In genomic region chr4:138935-139334, GRCh38 we compare ENCODE assay signal across 26 cellular contexts. TPM values are rescaled to one million over a fixed set of nuclear protein-coding genes. Genes with fewer than 3 reads are reported as not detected.
DNase-seq lines count a peak whose midpoint lies in the region; ATAC-seq, FAIRE-seq and TF ChIP-seq lines count a peak whose summit lies in the region.
"Had no signal": no experiment of that assay in that cellular context is flagged by ENCODE, and none has a peak within 500 bp of the region (broad histone marks: within the 10 kb centered on the region; RNA-seq: fewer than 3 reads in every experiment).

No MANE protein-coding gene starts in this region.

- no peak overlapping the region for H3K27ac Mint-ChIP-seq in astrocyte (ENCODE audit: unreplicated experiment)
- H3K27ac Mint-ChIP-seq: B cell, GM23338, HFFc6 had no signal

- H3K4me3 Mint-ChIP-seq in astrocyte (ENCODE audit: unreplicated experiment) = no peak overlapping the region
- H3K4me3 Mint-ChIP-seq: B cell, GM23338, HFFc6 had no signal

- no peak overlapping the region for H3K27ac ChIP-seq in astrocyte (ENCODE audit: low read depth, low read length)
- H3K27ac ChIP-seq: 22Rv1 had no signal

- peaks cover 10% of the 10 kb centered on the region for H3K9me3 ChIP-seq in astrocyte (ENCODE audit: insufficient read depth, low read depth, low read length)
- H3K9me3 ChIP-seq: SK-N-SH had no signal

- TF ChIP-seq CTCF in NB4 (IDR thresholded peaks at IDR 0.05; ENCODE audit: low read depth, low read length) (no peak), astrocyte (IDR thresholded peaks at IDR 0.05; ENCODE audit: insufficient read depth, low read depth, low read length) (no peak)

- H3K4me2 ChIP-seq in astrocyte (ENCODE audit: low read length) = no peak overlapping the region
- H3K4me2 ChIP-seq: GM23338, SK-N-SH had no signal

- peaks cover 75% of the 10 kb centered on the region for H3K36me3 Mint-ChIP-seq in astrocyte (ENCODE audit: low read depth, unreplicated experiment)

- no peaks in the 10 kb centered on the region for H3K27me3 Mint-ChIP-seq in astrocyte (ENCODE audit: low read depth, unreplicated experiment)
- H3K27me3 Mint-ChIP-seq: B cell had no signal

- peaks cover 35% of the 10 kb centered on the region for H3K79me2 ChIP-seq in astrocyte (ENCODE audit: insufficient read depth, low read length)

- H3K9ac ChIP-seq in astrocyte (ENCODE audit: low read length) = no peak overlapping the region
- H3K9ac ChIP-seq: SK-N-SH had no signal

- no peak overlapping the region for H2AFZ ChIP-seq in astrocyte (ENCODE audit: low read depth, low read length)
- H2AFZ ChIP-seq: GM23338 had no signal

- peaks cover 22% of the 10 kb centered on the region for H3K36me3 ChIP-seq in astrocyte (ENCODE audit: insufficient read depth, low read length)

- H3K4me1 Mint-ChIP-seq in astrocyte (ENCODE audit: low read depth, unreplicated experiment) = peaks cover 3% of the 10 kb centered on the region

- H3K4me3 ChIP-seq in NB4 (ENCODE audit: low read depth, low read length) (no peak overlapping the region), astrocyte (ENCODE audit: insufficient read depth, low read depth, low read length) (no peak overlapping the region)
- H3K4me3 ChIP-seq: GM23338, HAP-1, K562 had no signal

- FAIRE-seq in astrocyte (lab: Jason Lieb, UNC) = peak; percentile 45
- FAIRE-seq: HTR-8/SVneo, K562 had no signal

- no peaks in the 10 kb centered on the region for H4K20me1 ChIP-seq in astrocyte (ENCODE audit: insufficient read depth, low read length)

- no peak for TF ChIP-seq POLR2A in NB4 (IDR thresholded peaks at IDR 0.05; ENCODE audit: extremely low read depth, insufficient read length)

- no peak for ATAC-seq in GM18861 (IDR thresholded peaks at IDR 0.05; ENCODE audit: unreplicated experiment)
- ATAC-seq: K562, PC-3 had no signal

- H3K27me3 ChIP-seq in astrocyte (ENCODE audit: insufficient read depth, low read length) = no peaks in the 10 kb centered on the region

- no peaks in the 10 kb centered on the region for H3K4me1 ChIP-seq in astrocyte (ENCODE audit: insufficient read depth, low read length)
- H3K4me1 ChIP-seq: HAP-1 had no signal

- DNase-seq in NOMO-1 treated with DMSO at 0.1 percent for 48 hours (lab: John Stamatoyannopoulos, UW; ENCODE audit: unreplicated experiment) (peak; percentile 34), NOMO-1 treated with dmso at 0.1 percent for 144 hours (lab: John Stamatoyannopoulos, UW; ENCODE audit: unreplicated experiment) (no peak), NB4 (ENCODE audit: low read depth) (peak; percentile 51), astrocyte (ENCODE audit: low read depth) (no peak), mucosa of gallbladder (ENCODE audit: low spot score) (no peak), globus pallidus (ENCODE audit: low spot score) (no peak)
- DNase-seq: DMS153, DND-41, HFFc6, Kasumi-1, NCI-H1092, NCI-H1417 treated with DMSO at 0.1 percent for 48 hours, NCI-H1694 treated with DMSO at 0.1 percent for 48 hours, NCI-H2081, NCI-H2227 treated with DMSO at 0.1 percent for 48 hours, NCI-H510A, NCI-H69, PC-3, SK-N-SH had no signal

- peaks cover 67% of the 10 kb centered on the region for H3K9me3 Mint-ChIP-seq in astrocyte (ENCODE audit: unreplicated experiment)

RNA-seq across cellular contexts. Expression of gene ZNF718, which starts 14.6 kb away (rescaled TPM):
- 6.8 and 7.7 TPM in 2 replicates for total RNA-seq in astrocyte
- total RNA-seq in mucosa of gallbladder = 11.6 TPM

Comparison
In these comparisons a context has a peak if more than half of its experiments do, and no peak if none do; other contexts are left out.
1. DNase-seq: peak in NOMO-1 treated with DMSO at 0.1 percent for 48 hours (single experiment) and NB4 (single experiment); none in NOMO-1 treated with dmso at 0.1 percent for 144 hours (single experiment), astrocyte (single experiment), mucosa of gallbladder (single experiment) and globus pallidus (single experiment).